ENCODE assay signal across 9 cellular contexts in genomic region chr2:15169326-15170038, GRCh38.
DNase-seq lines count a peak whose midpoint lies in the region; ATAC-seq and TF ChIP-seq lines count a peak whose summit lies in the region.
"Had no signal": no experiment of that assay in that cellular context is flagged by ENCODE, and none has a peak within 500 bp of the region (broad histone marks: within the 10 kb centered on the region; RNA-seq: fewer than 3 reads in every experiment).

No MANE protein-coding gene starts in this region.

- no peaks in the 10 kb centered on the region for H3K36me3 ChIP-seq in kidney epithelial cell (ENCODE audit: control insufficient read depth, insufficient read depth, low read length)
- H3K36me3 ChIP-seq in transverse colon = no peaks in the 10 kb centered on the region
- no peaks in the 10 kb centered on the region for H3K36me3 ChIP-seq in CD8-positive, alpha-beta memory T cell (ENCODE audit: insufficient read depth, low read length)

- in situ Hi-C loops in astrocyte of the spinal cord (cut with HindIII; ENCODE audit: low sequenced_read_pairs) = no loop called here
- in situ Hi-C loops in transverse colon (cut with MboI; ENCODE audit: low pct_ligation_motif_present in 1 of 4, low pct_unique_long_range_greater_than_20kb in 1 of 4, low sequenced_read_pairs in 3 of 4) = no loop called here

- H3K36me3 Mint-ChIP-seq in natural killer cell treated with Interleukin-12 subunit alpha and Interleukin-12 subunit beta and Interleukin-15 and Interleukin-18, amount 100 ng/mL, for 72 hours = no peaks in the 10 kb centered on the region
- peaks cover 12% of the 10 kb centered on the region for H3K36me3 Mint-ChIP-seq in activated CD4-positive, alpha-beta T cell treated with anti-CD3 and anti-CD28 coated beads, Interleukin-2, amount 10 ng/mL, durations not matched to agents 24 days and 14 days (ENCODE audit: low read depth)
- H3K36me3 Mint-ChIP-seq in CD8-positive, alpha-beta memory T cell = peaks cover 4 to 55% (median 17%) of the 10 kb centered on the region in 3 donors

- 82 to 83% methylated on average over 2 to 8 of the region's 8 CpGs for WGBS in transverse colon (ENCODE audit: low coverage in 1 of 2), 2 donors

- H3K4me3 Mint-ChIP-seq in natural killer cell treated with Interleukin-12 subunit alpha and Interleukin-12 subunit beta and Interleukin-15 and Interleukin-18, amount 100 ng/mL, for 72 hours = no peak overlapping the region
- H3K4me3 Mint-ChIP-seq in activated CD4-positive, alpha-beta T cell treated with anti-CD3 and anti-CD28 coated beads, Interleukin-2, amount 10 ng/mL, durations not matched to agents 24 days and 14 days = no peak overlapping the region
- no peak overlapping the region for H3K4me3 Mint-ChIP-seq in CD8-positive, alpha-beta memory T cell
- H3K4me3 Mint-ChIP-seq: activated naive CD8-positive, alpha-beta T cell had no signal

- TF ChIP-seq POLR2A in transverse colon (IDR thresholded peaks at IDR 0.05) = no peak

- no peak for TF ChIP-seq EP300 in transverse colon (IDR thresholded peaks at IDR 0.05; ENCODE audit: low read depth)

- CTCF ChIA-PET in CD8-positive, alpha-beta memory T cell (lab: Charles Lee) = no interaction called here

- DNase-seq in HPDE6-E6E7 (ENCODE audit: extremely low spot score) = peak; percentile 94
- peak; percentile 91 for DNase-seq in astrocyte of the spinal cord (ENCODE audit: low read depth, low spot score)
- DNase-seq in kidney epithelial cell (ENCODE audit: low read depth) = peak; percentile 90
- no peak for DNase-seq in transverse colon
- DNase-seq in natural killer cell treated with Interleukin-12 subunit alpha and Interleukin-12 subunit beta and Interleukin-15 and Interleukin-18, amount 100 ng/mL, for 72 hours (ENCODE audit: low spot score) = no peak
- DNase-seq in activated CD4-positive, alpha-beta T cell treated with anti-CD3 and anti-CD28 coated beads, Interleukin-2, amount 10 ng/mL, durations not matched to agents 24 days and 14 days = no peak
- DNase-seq in CD8-positive, alpha-beta memory T cell = no peak
- DNase-seq: NCI-H1417 treated with DMSO at 0.1 percent for 48 hours had no signal

- H3K4me3 ChIP-seq in astrocyte of the spinal cord (ENCODE audit: low read depth, low read length) = peak overlapping the region; percentile 20
- H3K4me3 ChIP-seq in kidney epithelial cell (ENCODE audit: low read depth, low read length) = no peak overlapping the region
- H3K4me3 ChIP-seq in transverse colon = no peak overlapping the region
- H3K4me3 ChIP-seq in CD8-positive, alpha-beta memory T cell (ENCODE audit: low read length) = no peak overlapping the region

- ATAC-seq in natural killer cell treated with Interleukin-12 subunit alpha and Interleukin-12 subunit beta and Interleukin-15 and Interleukin-18, amount 100 ng/mL, for 72 hours = no peak

- no peaks in the 10 kb centered on the region for H3K9me3 ChIP-seq in transverse colon
- no peaks in the 10 kb centered on the region for H3K9me3 ChIP-seq in CD8-positive, alpha-beta memory T cell (ENCODE audit: low read length)

- no peaks in the 10 kb centered on the region for H3K9me3 Mint-ChIP-seq in natural killer cell treated with Interleukin-12 subunit alpha and Interleukin-12 subunit beta and Interleukin-15 and Interleukin-18, amount 100 ng/mL, for 72 hours
- no peaks in the 10 kb centered on the region for H3K9me3 Mint-ChIP-seq in activated CD4-positive, alpha-beta T cell treated with anti-CD3 and anti-CD28 coated beads, Interleukin-2, amount 10 ng/mL, durations not matched to agents 24 days and 14 days
- no peaks in the 10 kb centered on the region for H3K9me3 Mint-ChIP-seq in CD8-positive, alpha-beta memory T cell

- no peaks in the 10 kb centered on the region for H3K4me1 Mint-ChIP-seq in natural killer cell treated with Interleukin-12 subunit alpha and Interleukin-12 subunit beta and Interleukin-15 and Interleukin-18, amount 100 ng/mL, for 72 hours (ENCODE audit: low read depth in 2 of 2)
- peaks cover 8% of the 10 kb centered on the region for H3K4me1 Mint-ChIP-seq in activated CD4-positive, alpha-beta T cell treated with anti-CD3 and anti-CD28 coated beads, Interleukin-2, amount 10 ng/mL, durations not matched to agents 24 days and 14 days
- no peaks in the 10 kb centered on the region for H3K4me1 Mint-ChIP-seq in CD8-positive, alpha-beta memory T cell

- TF ChIP-seq CTCF in astrocyte of the spinal cord (IDR thresholded peaks at IDR 0.05; ENCODE audit: low read depth, low read length) (no peak), kidney epithelial cell (IDR thresholded peaks at IDR 0.05; ENCODE audit: insufficient read depth, low read length, poor library complexity, severe bottlenecking) (no peak), transverse colon (IDR thresholded peaks at IDR 0.05) (no peak)

- POLR2A ChIA-PET in CD8-positive, alpha-beta memory T cell (lab: Charles Lee) = no interaction called here

- intact Hi-C loops in transverse colon (cut with DNase I; ENCODE audit: low total_unique reads) = loop anchor here (5.0 kb wide), 1 partner anchor 1877 kb away; no protein-coding TSS in a partner anchor
- intact Hi-C loops in activated CD4-positive, alpha-beta T cell treated with anti-CD3 and anti-CD28 coated beads, Interleukin-2, amount 10 ng/mL, durations not matched to agents 24 days and 14 days (cut with micrococcal nuclease) = loop anchor here (10.0 kb wide), 1 partner anchor 425 kb away; the partner anchor contains the start of gene DDX1

- H3K4me1 ChIP-seq in transverse colon = peaks cover 0 to 5% (median 0%) of the 10 kb centered on the region in 4 donors
- H3K4me1 ChIP-seq in CD8-positive, alpha-beta memory T cell (ENCODE audit: insufficient read depth, low read length) = no peaks in the 10 kb centered on the region

- H3K27me3 Mint-ChIP-seq in natural killer cell treated with Interleukin-12 subunit alpha and Interleukin-12 subunit beta and Interleukin-15 and Interleukin-18, amount 100 ng/mL, for 72 hours = no peaks in the 10 kb centered on the region
- peaks cover 2% of the 10 kb centered on the region for H3K27me3 Mint-ChIP-seq in activated CD4-positive, alpha-beta T cell treated with anti-CD3 and anti-CD28 coated beads, Interleukin-2, amount 10 ng/mL, durations not matched to agents 24 days and 14 days
- H3K27me3 Mint-ChIP-seq in CD8-positive, alpha-beta memory T cell = no peaks in the 10 kb centered on the region
- H3K27me3 Mint-ChIP-seq: activated naive CD8-positive, alpha-beta T cell had no signal

- H3K27ac Mint-ChIP-seq in natural killer cell treated with Interleukin-12 subunit alpha and Interleukin-12 subunit beta and Interleukin-15 and Interleukin-18, amount 100 ng/mL, for 72 hours = no peak overlapping the region
- no peak overlapping the region for H3K27ac Mint-ChIP-seq in activated CD4-positive, alpha-beta T cell treated with anti-CD3 and anti-CD28 coated beads, Interleukin-2, amount 10 ng/mL, durations not matched to agents 24 days and 14 days
- no peak overlapping the region for H3K27ac Mint-ChIP-seq in CD8-positive, alpha-beta memory T cell
- H3K27ac Mint-ChIP-seq: activated naive CD8-positive, alpha-beta T cell had no signal

- no peaks in the 10 kb centered on the region for H3K27me3 ChIP-seq in kidney epithelial cell (ENCODE audit: control insufficient read depth, insufficient read depth, low read length)
- no peaks in the 10 kb centered on the region for H3K27me3 ChIP-seq in transverse colon
- no peaks in the 10 kb centered on the region for H3K27me3 ChIP-seq in CD8-positive, alpha-beta memory T cell (ENCODE audit: insufficient read depth, low read length, poor library complexity, severe bottlenecking)

- peak overlapping the region; percentile 4 to 56 (median 53) for H3K27ac ChIP-seq in transverse colon
- no peak overlapping the region for H3K27ac ChIP-seq in CD8-positive, alpha-beta memory T cell (ENCODE audit: low read depth, low read length)

Comparison
In these comparisons a context has a peak if more than half of its experiments do, and no peak if none do; other contexts are left out.
1. DNase-seq: peak in HPDE6-E6E7 (single experiment), astrocyte of the spinal cord (single experiment) and kidney epithelial cell (single experiment); none in transverse colon (single experiment), natural killer cell treated with Interleukin-12 subunit alpha and Interleukin-12 subunit beta and Interleukin-15 and Interleukin-18, amount 100 ng/mL, for 72 hours (single experiment), activated CD4-positive, alpha-beta T cell treated with anti-CD3 and anti-CD28 coated beads, Interleukin-2, amount 10 ng/mL, durations not matched to agents 24 days and 14 days (single experiment) and CD8-positive, alpha-beta memory T cell (0 of 5).